In genomic region chr11:36510567-36511020, GRCh38 we compare ENCODE assay signal across 1 cellular context.
TF ChIP-seq lines count a peak whose summit lies in the region.

No MANE protein-coding gene starts in this region.

TF ChIP-seq in H1, 55 proteins besides CTCF, POLR2A, EP300 and RAD21:
- TF ChIP-seq CEBPB (IDR thresholded peaks at IDR 0.05; ENCODE audit: low read depth, low read length) = no peak
- TF ChIP-seq MAX (IDR thresholded peaks at IDR 0.05) = no peak
- no peak for TF ChIP-seq PHF8 (conservative IDR thresholded peaks at IDR 0.05; ENCODE audit: low read depth, low read length)
- no peak for TF ChIP-seq KDM5A (IDR thresholded peaks at IDR 0.05; ENCODE audit: low read length)
- no peak for TF ChIP-seq CREB1 (IDR thresholded peaks at IDR 0.05)
- no peak for TF ChIP-seq TCF12 (IDR thresholded peaks at IDR 0.05; ENCODE audit: low read depth, low read length)
- TF ChIP-seq CHD7 (IDR thresholded peaks at IDR 0.05; ENCODE audit: insufficient replicate concordance, low read length) = no peak
- TF ChIP-seq GTF2F1 (IDR thresholded peaks at IDR 0.05; ENCODE audit: borderline replicate concordance, low read depth, low read length) = no peak
- no peak for TF ChIP-seq JUN (IDR thresholded peaks at IDR 0.05; ENCODE audit: low read depth, low read length)
- no peak for TF ChIP-seq POLR2AphosphoS5 (IDR thresholded peaks at IDR 0.05; ENCODE audit: low read depth, low read length)
- TF ChIP-seq BACH1 (IDR thresholded peaks at IDR 0.05; ENCODE audit: low read length) = no peak
- no peak for TF ChIP-seq SP4 (IDR thresholded peaks at IDR 0.05; ENCODE audit: low read length)
- TF ChIP-seq NANOG (IDR thresholded peaks at IDR 0.05; ENCODE audit: insufficient read depth, low read depth, low read length, poor library complexity, severe bottlenecking) = no peak
- no peak for TF ChIP-seq USF2 (IDR thresholded peaks at IDR 0.05; ENCODE audit: low read length)
- TF ChIP-seq POU5F1 (IDR thresholded peaks at IDR 0.05; ENCODE audit: low read depth, low read length) = no peak
- TF ChIP-seq KDM4A (IDR thresholded peaks at IDR 0.05; ENCODE audit: low read depth, low read length, severe bottlenecking) = no peak
- TF ChIP-seq SIRT6 (IDR thresholded peaks at IDR 0.05; ENCODE audit: low read length) = no peak
- no peak for TF ChIP-seq ATF2 (IDR thresholded peaks at IDR 0.05; ENCODE audit: low read length)
- TF ChIP-seq RXRA (IDR thresholded peaks at IDR 0.05; ENCODE audit: insufficient read depth, low read depth, low read length) = no peak
- TF ChIP-seq RNF2 (IDR thresholded peaks at IDR 0.05; ENCODE audit: borderline replicate concordance, low read depth, low read length, missing control alignments, poor library complexity, severe bottlenecking) = no peak
